Comparison of ENCODE assay signal across 11 cellular contexts in genomic region chr6:88220493-88220892, GRCh38. TPM values are rescaled to one million over a fixed set of nuclear protein-coding genes. Genes with fewer than 3 reads are reported as not detected.
DNase-seq lines count a peak whose midpoint lies in the region; ATAC-seq and TF ChIP-seq lines count a peak whose summit lies in the region.
"Had no signal": no experiment of that assay in that cellular context is flagged by ENCODE, and none has a peak within 500 bp of the region (broad histone marks: within the 10 kb centered on the region; RNA-seq: fewer than 3 reads in every experiment).

No MANE protein-coding gene starts in this region.

- H2AFZ ChIP-seq in MM.1S (ENCODE audit: low read length): no peak overlapping the region

- H3K36me3 ChIP-seq in MM.1S (replicated peaks; ENCODE audit: insufficient read depth, low read length): no peaks in the 10 kb centered on the region

- H3K27ac ChIP-seq in MM.1S (ENCODE audit: low read length) (no peak overlapping the region), substantia nigra (ENCODE audit: low read depth, low read length, poor library complexity, severe bottlenecking) (no peak overlapping the region)

- H3F3A ChIP-seq in MM.1S (ENCODE audit: insufficient read depth, low read length): no peaks in the 10 kb centered on the region

- H3K4me3 ChIP-seq in MM.1S (ENCODE audit: low read length): no peak overlapping the region

- no peaks in the 10 kb centered on the region for H3K79me2 ChIP-seq in MM.1S (ENCODE audit: low read length)

- no peaks in the 10 kb centered on the region for H4K20me1 ChIP-seq in MM.1S (ENCODE audit: insufficient read depth, low read length)

- no peak for TF ChIP-seq CTCF in MM.1S (IDR thresholded peaks at IDR 0.05; ENCODE audit: low read length)

- peak; percentile 5 for DNase-seq in NCI-H2029 treated with DMSO at 0.1 percent for 48 hours (lab: John Stamatoyannopoulos, UW)
- no peak for DNase-seq in NCI-H2029 (lab: John Stamatoyannopoulos, UW)
- peak; percentile 25 for DNase-seq in MM.1S
- peak; percentile 1 for DNase-seq in amniotic stem cell (lab: John Stamatoyannopoulos, UW)
- no peak for DNase-seq in left lobe of liver (ENCODE audit: low spot score)
- no peak for DNase-seq in stimulated activated naive CD8-positive, alpha-beta T cell treated with anti-CD3 and anti-CD28 coated beads, Interleukin-15, Interleukin-2, amounts not matched to agents 100 U/mL and 50 U/mL, for 24 hours
- no peak for DNase-seq in substantia nigra (lab: John Stamatoyannopoulos, UW)
- DNase-seq: activated T-cell treated with anti-CD3 and anti-CD28 coated beads, Interleukin-2, amount 50 U/mL, for 48 hours; naive B cell; T-helper 9 cell had no signal

- no peak overlapping the region for H3K9ac ChIP-seq in MM.1S (ENCODE audit: low read length)

- H3K9me2 ChIP-seq in MM.1S (replicated peaks; ENCODE audit: insufficient read depth, low read length): no peaks in the 10 kb centered on the region

- H3K9me3 ChIP-seq in MM.1S (replicated peaks; ENCODE audit: insufficient read depth, low read length): no peaks in the 10 kb centered on the region

- no peaks in the 10 kb centered on the region for H3K4me1 ChIP-seq in MM.1S (ENCODE audit: low read length)

- H3K27me3 ChIP-seq in MM.1S (replicated peaks; ENCODE audit: insufficient read depth, low read length): no peaks in the 10 kb centered on the region

- ATAC-seq in left lobe of liver (peak; percentile 26), HG02623 (IDR thresholded peaks at IDR 0.05; ENCODE audit: unreplicated experiment) (no peak)
- ATAC-seq in stimulated activated naive CD8-positive, alpha-beta T cell treated with anti-CD3 and anti-CD28 coated beads, Interleukin-15, Interleukin-2, amounts not matched to agents 100 U/mL and 50 U/mL, for 24 hours: no peak

- H3K4me2 ChIP-seq in MM.1S (ENCODE audit: low read depth, low read length): no peak overlapping the region

RNA-seq across cellular contexts. Expression of gene CNR1, which starts 54.3 kb away (rescaled TPM):
- 0.23 TPM for total RNA-seq in left lobe of liver

Comparison
In these comparisons a context has a peak if more than half of its experiments do, and no peak if none do; other contexts are left out.
1. DNase-seq: peak in NCI-H2029 treated with DMSO at 0.1 percent for 48 hours (single experiment), MM.1S (single experiment) and amniotic stem cell (single experiment); none in NCI-H2029 (single experiment), left lobe of liver (single experiment), stimulated activated naive CD8-positive, alpha-beta T cell treated with anti-CD3 and anti-CD28 coated beads, Interleukin-15, Interleukin-2, amounts not matched to agents 100 U/mL and 50 U/mL, for 24 hours (single experiment) and substantia nigra (0 of 49).